ENCODE assay signal across 2 cellular contexts in genomic region chr6:6990059-6990458, GRCh38.
DNase-seq lines count a peak whose midpoint lies in the region; ATAC-seq, FAIRE-seq and TF ChIP-seq lines count a peak whose summit lies in the region.
"Not testable (repeated sequence)": the region's sequence is repeated elsewhere in the genome, so short reads cannot be mapped to it uniquely, and the experiment has no call there.

No MANE protein-coding gene starts in this region.

- 84% methylated on average over 4 of the region's 4 CpGs for WGBS in A549 (ENCODE audit: missing lambda C conversion rate)

- H3K9me3 ChIP-seq in A549; HEK293 (ENCODE audit: control insufficient read depth, insufficient read depth, low read depth, low read length): not testable (repeated sequence)

- not testable (repeated sequence) for TF ChIP-seq CTCF in A549 (IDR thresholded peaks at IDR 0.05); HEK293 (tag by site-specific recombination; IDR thresholded peaks at IDR 0.05)

- H3K4me3 ChIP-seq in A549; HEK293 (ENCODE audit: low read depth, low read length): not testable (repeated sequence)

- not testable (repeated sequence) for ATAC-seq in A549

- not testable (repeated sequence) for TF ChIP-seq RAD21 in A549 (conservative IDR thresholded peaks at IDR 0.05 in 1 of 2, IDR thresholded peaks at IDR 0.05 in 1 of 2)

- DNase-seq in A549 (ENCODE audit: low read depth in 1 of 2, low spot score in 1 of 2), result not testable (repeated sequence)

- POLR2A ChIA-PET in A549 (lab: Yijun Ruan, JAX); HEK293 (lab: Yijun Ruan, JAX): not testable (repeated sequence)

- FAIRE-seq in A549 (lab: Jason Lieb, UNC), result not testable (repeated sequence)

- not testable (repeated sequence) for TF ChIP-seq EP300 in A549 (IDR thresholded peaks at IDR 0.05)

- H3K4me1 ChIP-seq in A549; HEK293 (ENCODE audit: control insufficient read depth, insufficient read depth, low read length): not testable (repeated sequence)

- H3K4me2 ChIP-seq in A549, result not testable (repeated sequence)

- TF ChIP-seq POLR2A in A549 (IDR thresholded peaks at IDR 0.05; ENCODE audit: low read length), result not testable (repeated sequence)

- not testable (repeated sequence) for H3K27ac ChIP-seq in A549; HEK293 (ENCODE audit: extremely low read depth, low read depth, low read length)

- CTCF ChIA-PET in A549 (lab: Yijun Ruan, JAX); HEK293 (lab: Yijun Ruan, JAX): not testable (repeated sequence)

- not testable (repeated sequence) for H3K36me3 ChIP-seq in HEK293 (ENCODE audit: control insufficient read depth in 2 of 2, insufficient read depth in 1 of 2, low read length in 2 of 2)

TF ChIP-seq in A549, 52 proteins besides CTCF, POLR2A, EP300 and RAD21:
- peak; percentile 65 for TF ChIP-seq ZC3H11A (IDR thresholded peaks at IDR 0.05)

TF ChIP-seq in HEK293, 187 proteins besides CTCF, POLR2A, EP300 and RAD21 (continues in another document):
- TF ChIP-seq RBAK (tag by site-specific recombination; IDR thresholded peaks at IDR 0.05), result 0 out of 2 replicates have a peak, but pooled peaks have one; percentile 49
- TF ChIP-seq, protein P1, sequence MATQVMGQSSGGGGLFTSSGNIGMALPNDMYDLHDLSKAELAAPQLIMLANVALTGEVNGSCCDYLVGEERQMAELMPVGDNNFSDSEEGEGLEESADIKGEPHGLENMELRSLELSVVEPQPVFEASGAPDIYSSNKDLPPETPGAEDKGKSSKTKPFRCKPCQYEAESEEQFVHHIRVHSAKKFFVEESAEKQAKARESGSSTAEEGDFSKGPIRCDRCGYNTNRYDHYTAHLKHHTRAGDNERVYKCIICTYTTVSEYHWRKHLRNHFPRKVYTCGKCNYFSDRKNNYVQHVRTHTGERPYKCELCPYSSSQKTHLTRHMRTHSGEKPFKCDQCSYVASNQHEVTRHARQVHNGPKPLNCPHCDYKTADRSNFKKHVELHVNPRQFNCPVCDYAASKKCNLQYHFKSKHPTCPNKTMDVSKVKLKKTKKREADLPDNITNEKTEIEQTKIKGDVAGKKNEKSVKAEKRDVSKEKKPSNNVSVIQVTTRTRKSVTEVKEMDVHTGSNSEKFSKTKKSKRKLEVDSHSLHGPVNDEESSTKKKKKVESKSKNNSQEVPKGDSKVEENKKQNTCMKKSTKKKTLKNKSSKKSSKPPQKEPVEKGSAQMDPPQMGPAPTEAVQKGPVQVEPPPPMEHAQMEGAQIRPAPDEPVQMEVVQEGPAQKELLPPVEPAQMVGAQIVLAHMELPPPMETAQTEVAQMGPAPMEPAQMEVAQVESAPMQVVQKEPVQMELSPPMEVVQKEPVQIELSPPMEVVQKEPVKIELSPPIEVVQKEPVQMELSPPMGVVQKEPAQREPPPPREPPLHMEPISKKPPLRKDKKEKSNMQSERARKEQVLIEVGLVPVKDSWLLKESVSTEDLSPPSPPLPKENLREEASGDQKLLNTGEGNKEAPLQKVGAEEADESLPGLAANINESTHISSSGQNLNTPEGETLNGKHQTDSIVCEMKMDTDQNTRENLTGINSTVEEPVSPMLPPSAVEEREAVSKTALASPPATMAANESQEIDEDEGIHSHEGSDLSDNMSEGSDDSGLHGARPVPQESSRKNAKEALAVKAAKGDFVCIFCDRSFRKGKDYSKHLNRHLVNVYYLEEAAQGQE (tag by site-specific recombination; IDR thresholded peaks at IDR 0.05), result peak; percentile 64
- TF ChIP-seq ZNF354C (tag by site-specific recombination; IDR thresholded peaks at IDR 0.05; ENCODE audit: borderline replicate concordance, low read depth), result 0 out of 2 replicates have a peak, but pooled peaks have one; percentile 19
- peak; percentile 31; the same call in 1 of the 2 replicates for TF ChIP-seq ZXDB (tag by site-specific recombination; IDR thresholded peaks at IDR 0.05)
- TF ChIP-seq ZNF223 (tag by site-specific recombination; IDR thresholded peaks at IDR 0.05), result peak; percentile 44; the same call in 1 of the 2 replicates
- 0 out of 2 replicates have a peak, but pooled peaks have one; percentile 34 for TF ChIP-seq ZBTB21 (tag by site-specific recombination; IDR thresholded peaks at IDR 0.05)
- TF ChIP-seq ZNF433 (tag by site-specific recombination; IDR thresholded peaks at IDR 0.05; ENCODE audit: low read depth), result peak; percentile 75
- TF ChIP-seq, protein P2, sequence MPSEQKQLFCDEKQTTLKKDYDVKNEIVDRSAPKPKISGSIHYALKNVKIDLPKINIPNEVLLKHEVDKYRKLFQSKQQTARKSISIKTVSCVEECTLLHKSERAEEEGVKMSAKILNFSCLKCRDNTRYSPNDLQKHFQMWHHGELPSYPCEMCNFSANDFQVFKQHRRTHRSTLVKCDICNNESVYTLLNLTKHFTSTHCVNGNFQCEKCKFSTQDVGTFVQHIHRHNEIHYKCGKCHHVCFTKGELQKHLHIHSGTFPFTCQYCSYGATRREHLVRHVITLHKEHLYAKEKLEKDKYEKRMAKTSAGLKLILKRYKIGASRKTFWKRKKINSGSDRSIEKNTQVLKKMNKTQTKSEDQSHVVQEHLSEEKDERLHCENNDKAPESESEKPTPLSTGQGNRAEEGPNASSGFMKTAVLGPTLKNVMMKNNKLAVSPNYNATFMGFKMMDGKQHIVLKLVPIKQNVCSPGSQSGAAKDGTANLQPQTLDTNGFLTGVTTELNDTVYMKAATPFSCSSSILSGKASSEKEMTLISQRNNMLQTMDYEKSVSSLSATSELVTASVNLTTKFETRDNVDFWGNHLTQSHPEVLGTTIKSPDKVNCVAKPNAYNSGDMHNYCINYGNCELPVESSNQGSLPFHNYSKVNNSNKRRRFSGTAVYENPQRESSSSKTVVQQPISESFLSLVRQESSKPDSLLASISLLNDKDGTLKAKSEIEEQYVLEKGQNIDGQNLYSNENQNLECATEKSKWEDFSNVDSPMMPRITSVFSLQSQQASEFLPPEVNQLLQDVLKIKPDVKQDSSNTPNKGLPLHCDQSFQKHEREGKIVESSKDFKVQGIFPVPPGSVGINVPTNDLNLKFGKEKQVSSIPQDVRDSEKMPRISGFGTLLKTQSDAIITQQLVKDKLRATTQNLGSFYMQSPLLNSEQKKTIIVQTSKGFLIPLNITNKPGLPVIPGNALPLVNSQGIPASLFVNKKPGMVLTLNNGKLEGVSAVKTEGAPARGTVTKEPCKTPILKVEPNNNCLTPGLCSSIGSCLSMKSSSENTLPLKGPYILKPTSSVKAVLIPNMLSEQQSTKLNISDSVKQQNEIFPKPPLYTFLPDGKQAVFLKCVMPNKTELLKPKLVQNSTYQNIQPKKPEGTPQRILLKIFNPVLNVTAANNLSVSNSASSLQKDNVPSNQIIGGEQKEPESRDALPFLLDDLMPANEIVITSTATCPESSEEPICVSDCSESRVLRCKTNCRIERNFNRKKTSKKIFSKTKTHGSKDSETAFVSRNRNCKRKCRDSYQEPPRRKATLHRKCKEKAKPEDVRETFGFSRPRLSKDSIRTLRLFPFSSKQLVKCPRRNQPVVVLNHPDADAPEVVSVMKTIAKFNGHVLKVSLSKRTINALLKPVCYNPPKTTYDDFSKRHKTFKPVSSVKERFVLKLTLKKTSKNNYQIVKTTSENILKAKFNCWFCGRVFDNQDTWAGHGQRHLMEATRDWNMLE (tag by site-specific recombination; conservative IDR thresholded peaks at IDR 0.05; ENCODE audit: low read depth), result peak; percentile 95
- TF ChIP-seq GLI2 (tag by site-specific recombination; IDR thresholded peaks at IDR 0.05; ENCODE audit: borderline replicate concordance, low read depth), result peak; percentile 32; the same call in 1 of the 2 replicates
- peak; percentile 96 for TF ChIP-seq ZNF394 (tag by site-specific recombination; IDR thresholded peaks at IDR 0.05; ENCODE audit: borderline replicate concordance)
- TF ChIP-seq ZNF140 (tag by site-specific recombination; IDR thresholded peaks at IDR 0.05), result peak; percentile 66; the same call in 1 of the 2 replicates
- TF ChIP-seq, protein P3, sequence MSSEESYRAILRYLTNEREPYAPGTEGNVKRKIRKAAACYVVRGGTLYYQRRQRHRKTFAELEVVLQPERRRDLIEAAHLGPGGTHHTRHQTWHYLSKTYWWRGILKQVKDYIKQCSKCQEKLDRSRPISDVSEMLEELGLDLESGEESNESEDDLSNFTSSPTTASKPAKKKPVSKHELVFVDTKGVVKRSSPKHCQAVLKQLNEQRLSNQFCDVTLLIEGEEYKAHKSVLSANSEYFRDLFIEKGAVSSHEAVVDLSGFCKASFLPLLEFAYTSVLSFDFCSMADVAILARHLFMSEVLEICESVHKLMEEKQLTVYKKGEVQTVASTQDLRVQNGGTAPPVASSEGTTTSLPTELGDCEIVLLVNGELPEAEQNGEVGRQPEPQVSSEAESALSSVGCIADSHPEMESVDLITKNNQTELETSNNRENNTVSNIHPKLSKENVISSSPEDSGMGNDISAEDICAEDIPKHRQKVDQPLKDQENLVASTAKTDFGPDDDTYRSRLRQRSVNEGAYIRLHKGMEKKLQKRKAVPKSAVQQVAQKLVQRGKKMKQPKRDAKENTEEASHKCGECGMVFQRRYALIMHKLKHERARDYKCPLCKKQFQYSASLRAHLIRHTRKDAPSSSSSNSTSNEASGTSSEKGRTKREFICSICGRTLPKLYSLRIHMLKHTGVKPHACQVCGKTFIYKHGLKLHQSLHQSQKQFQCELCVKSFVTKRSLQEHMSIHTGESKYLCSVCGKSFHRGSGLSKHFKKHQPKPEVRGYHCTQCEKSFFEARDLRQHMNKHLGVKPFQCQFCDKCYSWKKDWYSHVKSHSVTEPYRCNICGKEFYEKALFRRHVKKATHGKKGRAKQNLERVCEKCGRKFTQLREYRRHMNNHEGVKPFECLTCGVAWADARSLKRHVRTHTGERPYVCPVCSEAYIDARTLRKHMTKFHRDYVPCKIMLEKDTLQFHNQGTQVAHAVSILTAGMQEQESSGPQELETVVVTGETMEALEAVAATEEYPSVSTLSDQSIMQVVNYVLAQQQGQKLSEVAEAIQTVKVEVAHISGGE (tag by site-specific recombination; conservative IDR thresholded peaks at IDR 0.05; ENCODE audit: low read depth), result peak; percentile 80
- TF ChIP-seq ZFP3 (tag by site-specific recombination; IDR thresholded peaks at IDR 0.05; ENCODE audit: low read depth), result 0 out of 2 replicates have a peak, but pooled peaks have one; percentile 21
- TF ChIP-seq ZNF664 (tag by site-specific recombination; IDR thresholded peaks at IDR 0.05), result peak; percentile 71
- peak; percentile 77 for TF ChIP-seq ZNF623 (tag by site-specific recombination; IDR thresholded peaks at IDR 0.05)
- peak; percentile 92 for TF ChIP-seq ZNF555 (tag by site-specific recombination; conservative IDR thresholded peaks at IDR 0.05)
- peak; percentile 26; the same call in 1 of the 2 replicates for TF ChIP-seq MZF1 (tag by site-specific recombination; IDR thresholded peaks at IDR 0.05; ENCODE audit: borderline replicate concordance)
- 0 out of 2 replicates have a peak, but pooled peaks have one; percentile 62 for TF ChIP-seq ZNF629 (tag by site-specific recombination; IDR thresholded peaks at IDR 0.05)
